ENCODE assay signal across 16 cellular contexts in the genomic region with DNA sequence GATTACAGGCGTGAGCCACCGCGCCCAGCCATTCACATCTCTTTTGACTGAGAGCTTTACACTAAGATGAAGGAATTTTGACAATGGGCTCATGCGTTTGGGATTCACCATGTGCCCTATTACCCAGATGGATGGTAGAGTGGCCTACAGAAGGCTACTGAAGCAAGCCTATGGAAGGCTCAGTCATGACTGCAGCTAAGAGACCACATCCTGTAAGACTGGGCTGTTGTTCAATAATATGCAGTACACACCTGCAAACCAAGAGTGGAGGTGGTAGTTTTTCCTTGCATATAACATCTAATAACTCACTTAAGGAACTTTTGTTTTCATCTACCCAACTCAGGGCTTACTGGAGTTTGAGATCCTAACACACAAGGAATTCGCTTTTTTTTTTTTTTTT.
"Had no signal": no experiment of that assay in that cellular context is flagged by ENCODE, and none has a peak within 500 bp of the region (broad histone marks: within the 10 kb centered on the region; RNA-seq: fewer than 3 reads in every experiment).

No MANE protein-coding gene starts in this region.

- H3K4me1 ChIP-seq: SJCRH30 had no signal

- H3K9me3 ChIP-seq: SJCRH30 had no signal

- DNase-seq: Kasumi-1, MM.1S, NCI-H1092 treated with DMSO at 0.1 percent for 48 hours, NCI-H1436, NCI-H187, NCI-H2081 treated with DMSO at 0.1 percent for 48 hours, NCI-H226, NCI-H446, NCI-H510A, NCI-H524 treated with DMSO at 0.1 percent for 48 hours, SHP77 treated with DMSO at 0.1 percent for 48 hours, SJCRH30 had no signal

- H3K9ac ChIP-seq: KMS-11 had no signal

- H3K27ac ChIP-seq: KMS-11, SJCRH30 had no signal

- H3K4me3 ChIP-seq: SJCRH30 had no signal

- H3K4me2 ChIP-seq: KMS-11 had no signal

- ATAC-seq: Panc1, Right ventricle myocardium inferior, SK-N-SH treated with all-trans-retinoic acid at 6 μM for 48 hours had no signal

- H3K36me3 ChIP-seq: SJCRH30 had no signal
